22 cellular contexts compared by ENCODE assay signal in genomic region chr2:9717886-9718451, GRCh38.
A peak's percentile ranks its signal among the peaks of the same experiment; 100 is the strongest.
DNase-seq lines count a peak whose midpoint lies in the region; ATAC-seq and TF ChIP-seq lines count a peak whose summit lies in the region.
"Had no signal": no experiment of that assay in that cellular context is flagged by ENCODE, and none has a peak within 500 bp of the region (broad histone marks: within the 10 kb centered on the region; RNA-seq: fewer than 3 reads in every experiment).

No MANE protein-coding gene starts in this region.

- H3K4me3 Mint-ChIP-seq in activated naive CD4-positive, alpha-beta T cell treated with anti-CD3 and anti-CD28 coated beads, Interleukin-2, amount 10 ng/mL, durations not matched to agents 7 days and 5 days = no peak overlapping the region
- H3K4me3 Mint-ChIP-seq in activated T-helper 17 cell treated with anti-CD3 and anti-CD28 coated beads, Interleukin-2, amount 50 U/mL, for 72 hours = no peak overlapping the region
- H3K4me3 Mint-ChIP-seq: B cell, GM23338, H9, T-helper 17 cell had no signal

- no peak overlapping the region for H2BK20ac ChIP-seq in IMR-90 (ENCODE audit: low read depth, low read length)

- H3K79me1 ChIP-seq in IMR-90 (ENCODE audit: low read depth in 1 of 2, low read length in 2 of 2) = no peaks in the 10 kb centered on the region

- TF ChIP-seq CTCF in IMR-90 (conservative IDR thresholded peaks at IDR 0.05; ENCODE audit: low read depth, low read length) (no peak), dorsolateral prefrontal cortex (IDR thresholded peaks at IDR 0.05 in 54 of 56, conservative IDR thresholded peaks at IDR 0.05 in 2 of 56; ENCODE audit: low read depth in 1 of 56, partially characterized antibody in 56 of 56) (no peak), coronary artery (IDR thresholded peaks at IDR 0.05) (no peak)

- H3K27ac ChIP-seq in IMR-90 (ENCODE audit: insufficient read depth, low read length) (no peak overlapping the region), dorsolateral prefrontal cortex (no peak overlapping the region), coronary artery (no peak overlapping the region)
- H3K27ac ChIP-seq: A549, PC-9, SJCRH30 had no signal

- no peak for TF ChIP-seq POLR2A in IMR-90 (IDR thresholded peaks at IDR 0.05; ENCODE audit: low read depth, low read length)

- no peak overlapping the region for H4K5ac ChIP-seq in IMR-90 (ENCODE audit: low read depth, low read length)

- no peak overlapping the region for H2AK5ac ChIP-seq in IMR-90 (ENCODE audit: low read depth, low read length)

- H3K9me3 ChIP-seq in IMR-90 (ENCODE audit: control insufficient read depth, insufficient read depth, low read length) = no peaks in the 10 kb centered on the region
- H3K9me3 ChIP-seq: A549, SJCRH30 had no signal

- no peaks in the 10 kb centered on the region for H4K20me1 ChIP-seq in IMR-90 (ENCODE audit: insufficient read depth, low read length)

- H3K27me3 Mint-ChIP-seq in activated naive CD4-positive, alpha-beta T cell treated with anti-CD3 and anti-CD28 coated beads, Interleukin-2, amount 10 ng/mL, durations not matched to agents 7 days and 5 days = peaks cover 4% of the 10 kb centered on the region
- H3K27me3 Mint-ChIP-seq in activated T-helper 17 cell treated with anti-CD3 and anti-CD28 coated beads, Interleukin-2, amount 50 U/mL, for 72 hours = no peaks in the 10 kb centered on the region
- H3K27me3 Mint-ChIP-seq: T-helper 17 cell had no signal

- no peak overlapping the region for H3K4me3 ChIP-seq in IMR-90 (ENCODE audit: insufficient read depth, low read depth, low read length)
- H3K4me3 ChIP-seq in dorsolateral prefrontal cortex = no peak overlapping the region
- H3K4me3 ChIP-seq in coronary artery = no peak overlapping the region
- H3K4me3 ChIP-seq: A549, GM23338, PC-9, SJCRH30 had no signal

- no peak overlapping the region for H3K9ac ChIP-seq in IMR-90 (ENCODE audit: low read depth, low read length)

- H2AK9ac ChIP-seq in IMR-90 (replicated peaks; ENCODE audit: low read depth, low read length, poor library complexity) = peak overlapping the region; percentile 55

- no peak overlapping the region for H3K56ac ChIP-seq in IMR-90 (ENCODE audit: extremely low read depth, insufficient read depth, low read length)

- H4K8ac ChIP-seq in IMR-90 (ENCODE audit: low read depth in 2 of 2, low read length in 2 of 2) = no peak overlapping the region

- no peak for TF ChIP-seq RAD21 in IMR-90 (IDR thresholded peaks at IDR 0.05; ENCODE audit: low read length)

- H3K14ac ChIP-seq in IMR-90 (replicated peaks; ENCODE audit: low read depth, low read length) = no peak overlapping the region

- H3K27me3 ChIP-seq in IMR-90 (ENCODE audit: control insufficient read depth, insufficient read depth, low read length) (no peaks in the 10 kb centered on the region), dorsolateral prefrontal cortex (no peaks in the 10 kb centered on the region)
- H3K27me3 ChIP-seq: SJCRH30 had no signal

- H3K4me2 ChIP-seq in IMR-90 (ENCODE audit: low read depth, low read length) = no peak overlapping the region
- H3K4me2 ChIP-seq: A549, GM23338, PC-9 had no signal

- no peak overlapping the region for H4K91ac ChIP-seq in IMR-90 (ENCODE audit: insufficient read depth, low read depth, low read length)

- ATAC-seq in IMR-90 (ENCODE audit: low read depth) = no peak
- ATAC-seq in activated T-helper 17 cell treated with anti-CD3 and anti-CD28 coated beads, Interleukin-2, amount 50 U/mL, for 72 hours (replicated peaks) = no peak
- ATAC-seq: A549, GM23338, Right ventricle myocardium inferior, SK-N-SH treated with all-trans-retinoic acid at 6 μM for 48 hours, T-helper 17 cell had no signal

- H3K4me1 ChIP-seq in IMR-90 (ENCODE audit: control insufficient read depth, insufficient read depth, low read length) = no peaks in the 10 kb centered on the region
- H3K4me1 ChIP-seq: A549, SJCRH30 had no signal

- no peak overlapping the region for H2AFZ ChIP-seq in IMR-90 (replicated peaks; ENCODE audit: low read length, poor library complexity)
- H2AFZ ChIP-seq: GM23338, PC-9 had no signal

- H2BK5ac ChIP-seq in IMR-90 (ENCODE audit: low read depth, low read length, poor library complexity, severe bottlenecking) = no peak overlapping the region

- POLR2A ChIA-PET in IMR-90 (lab: Charles Lee; ENCODE audit: unreplicated experiment) = no interaction called here

- no peaks in the 10 kb centered on the region for H3K9me3 Mint-ChIP-seq in activated naive CD4-positive, alpha-beta T cell treated with anti-CD3 and anti-CD28 coated beads, Interleukin-2, amount 10 ng/mL, durations not matched to agents 7 days and 5 days
- H3K9me3 Mint-ChIP-seq in activated T-helper 17 cell treated with anti-CD3 and anti-CD28 coated beads, Interleukin-2, amount 50 U/mL, for 72 hours = no peaks in the 10 kb centered on the region
- H3K9me3 Mint-ChIP-seq: GM23338, H9 had no signal

- no TSS peak for BruUV-seq in IMR-90 (replicated peaks; lab: Mats Ljungman, UMichigan)

- H3K23ac ChIP-seq in IMR-90 (ENCODE audit: low read depth, low read length) = no peak overlapping the region

- intact Hi-C loops in IMR-90 (cut with micrococcal nuclease) = no loop called here
- intact Hi-C loops in dorsolateral prefrontal cortex (cut with DNase I) = no loop called here

- no CpG with 5 or more reads among the region's 7 CpGs for WGBS in IMR-90 (ENCODE audit: extremely low coverage in 2 of 2, insufficient read length in 1 of 2), 2 experiments

- no peaks in the 10 kb centered on the region for H3K36me3 ChIP-seq in IMR-90 (ENCODE audit: control insufficient read depth, insufficient read depth, low read length)
- H3K36me3 ChIP-seq: SJCRH30 had no signal

- peak overlapping the region; percentile 24 for H3K27ac Mint-ChIP-seq in activated naive CD4-positive, alpha-beta T cell treated with anti-CD3 and anti-CD28 coated beads, Interleukin-2, amount 10 ng/mL, durations not matched to agents 7 days and 5 days
- peak overlapping the region; percentile 70 for H3K27ac Mint-ChIP-seq in activated T-helper 17 cell treated with anti-CD3 and anti-CD28 coated beads, Interleukin-2, amount 50 U/mL, for 72 hours
- H3K27ac Mint-ChIP-seq: B cell, GM23338, H9, T-helper 17 cell had no signal

- H3K9me1 ChIP-seq in IMR-90 (ENCODE audit: insufficient read depth, low read length) = no peaks in the 10 kb centered on the region; the same call in 1 of the 2 replicates

- no peak overlapping the region for H2BK15ac ChIP-seq in IMR-90 (ENCODE audit: low read depth, low read length)

- in situ Hi-C loops in IMR-90 (cut with MboI; ENCODE audit: low sequenced_read_pairs) = no loop called here

- dilution Hi-C loops in IMR-90 (cut with HindIII; ENCODE audit: low sequenced_read_pairs, unreplicated experiment) = no loop called here

- H3K4me1 Mint-ChIP-seq in activated naive CD4-positive, alpha-beta T cell treated with anti-CD3 and anti-CD28 coated beads, Interleukin-2, amount 10 ng/mL, durations not matched to agents 7 days and 5 days = peaks cover 3% of the 10 kb centered on the region
- no peaks in the 10 kb centered on the region for H3K4me1 Mint-ChIP-seq in activated T-helper 17 cell treated with anti-CD3 and anti-CD28 coated beads, Interleukin-2, amount 50 U/mL, for 72 hours
- H3K4me1 Mint-ChIP-seq: GM23338 had no signal

- H3K36me3 Mint-ChIP-seq in activated naive CD4-positive, alpha-beta T cell treated with anti-CD3 and anti-CD28 coated beads, Interleukin-2, amount 10 ng/mL, durations not matched to agents 7 days and 5 days = no peaks in the 10 kb centered on the region
- no peaks in the 10 kb centered on the region for H3K36me3 Mint-ChIP-seq in activated T-helper 17 cell treated with anti-CD3 and anti-CD28 coated beads, Interleukin-2, amount 50 U/mL, for 72 hours (ENCODE audit: low read depth)

- H3K18ac ChIP-seq in IMR-90 (ENCODE audit: low read depth, low read length) = no peak overlapping the region

- no peak overlapping the region for H2BK120ac ChIP-seq in IMR-90 (ENCODE audit: low read depth, low read length)

- no peak for DNase-seq in activated naive CD4-positive, alpha-beta T cell treated with anti-CD3 and anti-CD28 coated beads, Interleukin-2, amount 10 ng/mL, durations not matched to agents 7 days and 5 days
- no peak for DNase-seq in activated naive CD4-positive, alpha-beta T cell treated with anti-CD3 and anti-CD28 coated beads, Interleukin-2, amount 50 U/mL, for 16 hours
- no peak for DNase-seq in IMR-90
- no peak for DNase-seq in dorsolateral prefrontal cortex
- DNase-seq in coronary artery (ENCODE audit: low spot score) = no peak
- no peak for DNase-seq in activated CD4-positive, alpha-beta T cell treated with anti-CD3 and anti-CD28 coated beads, Interleukin-2, amount 50 U/mL, for 48 hours
- DNase-seq: Calu3, DMS153, H9, Kasumi-1, NCI-H1694, NCI-H2081, NCI-H446 treated with DMSO at 0.1 percent for 48 hours, PC-9, SJCRH30, T-helper 17 cell had no signal

- CTCF ChIA-PET in activated naive CD4-positive, alpha-beta T cell treated with anti-CD3 and anti-CD28 coated beads, Interleukin-2, amount 10 ng/mL, durations not matched to agents 7 days and 5 days (lab: Charles Lee) = no interaction called here
- CTCF ChIA-PET in IMR-90 (lab: Yijun Ruan, JAX) = no interaction called here

- no peak overlapping the region for H3K4ac ChIP-seq in IMR-90 (ENCODE audit: low read depth, low read length)

TF ChIP-seq in IMR-90, 13 proteins besides CTCF, POLR2A, EP300 and RAD21 (continues in another document):
- TF ChIP-seq BHLHE40 (IDR thresholded peaks at IDR 0.05; ENCODE audit: low read depth, low read length) (no peak), SMC3 (IDR thresholded peaks at IDR 0.05; ENCODE audit: low read depth, low read length) (no peak), MAFK (IDR thresholded peaks at IDR 0.05; ENCODE audit: low read depth, low read length) (no peak), ELK1 (IDR thresholded peaks at IDR 0.05; ENCODE audit: borderline replicate concordance, low read depth, low read length) (no peak), CHD1 (IDR thresholded peaks at IDR 0.05; ENCODE audit: low read depth, low read length) (no peak), NFE2L2 (IDR thresholded peaks at IDR 0.05; ENCODE audit: low read depth, low read length) (no peak), FOS (IDR thresholded peaks at IDR 0.05; ENCODE audit: low read depth, low read length) (no peak), MAZ (IDR thresholded peaks at IDR 0.05; ENCODE audit: borderline replicate concordance, low read depth, low read length) (no peak), RFX5 (IDR thresholded peaks at IDR 0.05; ENCODE audit: low read depth, low read length) (no peak), CEBPB (IDR thresholded peaks at IDR 0.05; ENCODE audit: low read depth, low read length) (no peak), RCOR1 (IDR thresholded peaks at IDR 0.05; ENCODE audit: insufficient replicate concordance, low read length) (no peak)
